ENCODE assay signal across 15 cellular contexts in the genomic region with DNA sequence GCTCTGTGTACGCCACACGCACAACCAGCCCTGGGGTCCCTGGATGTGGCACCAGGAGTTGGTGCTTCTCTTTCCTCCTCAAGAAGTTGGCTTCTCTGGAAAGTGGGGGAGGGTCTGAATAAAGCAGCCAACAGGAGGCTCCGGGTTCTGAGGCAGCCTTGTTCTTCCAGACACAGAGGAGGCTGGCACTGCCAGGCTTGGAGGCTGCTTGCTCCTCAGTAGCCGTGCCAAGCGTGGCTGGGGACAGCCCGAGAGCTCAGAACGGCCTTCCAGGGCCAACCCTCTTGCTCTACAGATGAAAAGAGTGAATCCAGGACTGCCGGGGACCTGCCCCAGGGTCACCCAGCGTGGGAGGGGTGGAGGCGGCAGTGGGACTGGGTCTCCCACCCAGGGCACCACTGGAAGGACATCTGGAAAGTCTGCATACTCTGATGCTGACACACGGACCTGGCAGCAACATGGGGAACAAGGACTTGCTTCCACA.
DNase-seq lines count a peak whose midpoint lies in the region; FAIRE-seq and TF ChIP-seq lines count a peak whose summit lies in the region.
"Had no signal": no experiment of that assay in that cellular context is flagged by ENCODE, and none has a peak within 500 bp of the region (broad histone marks: within the 10 kb centered on the region; RNA-seq: fewer than 3 reads in every experiment).

No MANE protein-coding gene starts in this region.

- H2BK20ac ChIP-seq in H1 (ENCODE audit: low read length) = no peak overlapping the region

- H3K14ac ChIP-seq in H1 (ENCODE audit: insufficient read length) = no peak overlapping the region

- H2BK5ac ChIP-seq in H1 (ENCODE audit: low read depth, low read length) = 0 out of 2 replicates have a peak overlapping the region, but pooled peaks have one; percentile 25

- TF ChIP-seq POLR2A in H1 (IDR thresholded peaks at IDR 0.05; ENCODE audit: control extremely low read depth in 1 of 2, low read depth in 2 of 2, low read length in 2 of 2) = no peak

- no peak for TF ChIP-seq RAD21 in H1 (IDR thresholded peaks at IDR 0.05 in 1 of 2, conservative IDR thresholded peaks at IDR 0.05 in 1 of 2; ENCODE audit: low read depth in 2 of 2, low read length in 2 of 2)

- H3K27ac ChIP-seq in H1 (ENCODE audit: low read depth, low read length) = no peak overlapping the region
- H3K27ac ChIP-seq in stomach smooth muscle (ENCODE audit: low read length) = peak overlapping the region; percentile 49
- H3K27ac ChIP-seq in SJCRH30 = no peak overlapping the region
- H3K27ac ChIP-seq: hepatocyte, KMS-11 had no signal

- H3K9ac ChIP-seq in H1 (replicated peaks in 1 of 4; ENCODE audit: extremely low read depth in 1 of 4, low read depth in 3 of 4, low read length in 3 of 4) (no peak overlapping the region), stomach smooth muscle (ENCODE audit: low read length in 2 of 2) (no peak overlapping the region)
- H3K9ac ChIP-seq: KMS-11 had no signal

- DNase-seq in MG63 (peak; percentile 48), H1 (ENCODE audit: low read depth in 1 of 2, low spot score in 2 of 2) (no peak), midbrain (lab: John Stamatoyannopoulos, UW) (peak; percentile 94), EL (no peak), NCI-H187 (lab: John Stamatoyannopoulos, UW) (no peak), SJCRH30 (no peak), NCI-H510A (lab: John Stamatoyannopoulos, UW) (no peak)
- DNase-seq: cortex of kidney; naive B cell; stimulated activated CD4-positive, alpha-beta T cell treated with anti-CD3 and anti-CD28 coated beads, Interleukin-4, amount 100 ng/mL, for 4 hours had no signal

- no peak overlapping the region for H3K56ac ChIP-seq in H1 (replicated peaks; ENCODE audit: insufficient read length, low read depth, low read length)

- H2BK120ac ChIP-seq in H1 (replicated peaks; ENCODE audit: low read depth, low read length) = no peak overlapping the region

- H4K8ac ChIP-seq in H1 (ENCODE audit: extremely low read depth, insufficient read depth, low read length) = no peak overlapping the region

- no peak overlapping the region for H4K5ac ChIP-seq in H1 (ENCODE audit: insufficient read length, low read depth, low read length)

- 0 out of 2 replicates have a peak overlapping the region, but pooled peaks have one; percentile 4 for H2BK12ac ChIP-seq in H1 (ENCODE audit: low read depth, low read length)

- no peak overlapping the region for H3K4ac ChIP-seq in H1 (replicated peaks; ENCODE audit: insufficient read length, low read depth, low read length)

- no peaks in the 10 kb centered on the region for H3K23me2 ChIP-seq in H1 (ENCODE audit: low read depth, low read length)

- POLR2A ChIA-PET in H1 (lab: Charles Lee; ENCODE audit: partially characterized antibody) = interaction anchor here (0.6 kb wide), 1 partner anchor 72 kb away, joined by 3 read pairs; no protein-coding TSS in a partner anchor

- FAIRE-seq in H1 (lab: Jason Lieb, UNC) = no peak
- FAIRE-seq: D721Med, GM19239 had no signal

- no peak overlapping the region for H2AK5ac ChIP-seq in H1 (ENCODE audit: low read depth, low read length)

- H2BK15ac ChIP-seq in H1 (ENCODE audit: low read length) = peak overlapping the region; percentile 53; the same call in 1 of the 2 replicates

- H2AFZ ChIP-seq in H1 (ENCODE audit: low read length) = no peak overlapping the region
- H2AFZ ChIP-seq: hepatocyte had no signal

- H3K23ac ChIP-seq in H1 (ENCODE audit: insufficient read length) = no peak overlapping the region

- H4K20me1 ChIP-seq in H1 (replicated peaks in 1 of 2; ENCODE audit: control insufficient read depth in 1 of 2, insufficient read depth in 2 of 2, low read length in 2 of 2) = peaks cover 0 to 1% of the 10 kb centered on the region in 2 experiments

- no peak for TF ChIP-seq EP300 in H1 (IDR thresholded peaks at IDR 0.05; ENCODE audit: borderline replicate concordance in 1 of 2, low read depth in 2 of 2, low read length in 2 of 2)

- H4K91ac ChIP-seq in H1 (replicated peaks; ENCODE audit: insufficient read length, low read length) = no peak overlapping the region

- 89% methylated on average over 9 of the region's 11 CpGs; no CpG with 5 or more reads in 1 of the 2 experiments for WGBS in H1 (ENCODE audit: extremely low coverage in 1 of 2, insufficient coverage in 1 of 2, insufficient read length in 1 of 2, insufficient replicate concordance in 2 of 2, low coverage in 1 of 2, low lambda C conversion rate in 2 of 2, missing lambda C conversion rate in 1 of 2), 2 experiments

- CTCF ChIA-PET in H1 (lab: Charles Lee; ENCODE audit: partially characterized antibody) = interaction anchor here (0.8 to 1.0 kb wide), 2 partner anchors 10 to 56 kb away, joined by 4 to 5 read pairs; no protein-coding TSS in a partner anchor

- no peak overlapping the region for H3K4me2 ChIP-seq in H1 (ENCODE audit: insufficient read depth in 1 of 2, low read depth in 2 of 2, low read length in 2 of 2)
- H3K4me2 ChIP-seq: hepatocyte, KMS-11 had no signal

- H3K27me3 ChIP-seq in MG63 (no peaks in the 10 kb centered on the region), H1 (replicated peaks in 1 of 4; ENCODE audit: control insufficient read depth in 3 of 4, extremely low read depth in 1 of 4, insufficient read depth in 3 of 4, low read length in 3 of 4) (no peaks in the 10 kb centered on the region), stomach smooth muscle (ENCODE audit: control insufficient read depth in 1 of 2, insufficient read depth in 2 of 2, low read length in 2 of 2) (no peaks in the 10 kb centered on the region), SJCRH30 (no peaks in the 10 kb centered on the region)
- H3K27me3 ChIP-seq: hepatocyte had no signal

- peaks cover 0 to 8% (median 2%) of the 10 kb centered on the region in 4 experiments; a peak in 2 of 7 replicates for H3K4me1 ChIP-seq in H1 (replicated peaks in 1 of 4; ENCODE audit: control insufficient read depth in 3 of 4, insufficient read depth in 4 of 4, low read length in 3 of 4)
- peaks cover 8% of the 10 kb centered on the region for H3K4me1 ChIP-seq in stomach smooth muscle (ENCODE audit: control insufficient read depth, insufficient read depth, low read length)
- H3K4me1 ChIP-seq in SJCRH30 = no peaks in the 10 kb centered on the region

- no peak for TF ChIP-seq CTCF in H1 (IDR thresholded peaks at IDR 0.05; ENCODE audit: control extremely low read depth in 1 of 3, insufficient read depth in 1 of 3, low read depth in 1 of 3, low read length in 3 of 3)

- no peak overlapping the region for H3K18ac ChIP-seq in H1 (ENCODE audit: extremely low read depth, low read length)

- H3K9me3 ChIP-seq in MG63 = no peaks in the 10 kb centered on the region
- H3K9me3 ChIP-seq in H1 (ENCODE audit: insufficient read depth in 2 of 2, low read depth in 1 of 2, low read length in 1 of 2) = no peaks in the 10 kb centered on the region
- H3K9me3 ChIP-seq in stomach smooth muscle (ENCODE audit: control insufficient read depth in 2 of 2, low read length in 2 of 2) = no peaks in the 10 kb centered on the region
- no peaks in the 10 kb centered on the region for H3K9me3 ChIP-seq in SJCRH30 (replicated peaks)

- no peaks in the 10 kb centered on the region for H3K36me3 ChIP-seq in MG63
- no peaks in the 10 kb centered on the region for H3K36me3 ChIP-seq in H1 (ENCODE audit: control insufficient read depth in 2 of 4, insufficient read depth in 4 of 4, low read length in 3 of 4)
- no peaks in the 10 kb centered on the region for H3K36me3 ChIP-seq in stomach smooth muscle (ENCODE audit: control insufficient read depth in 2 of 2, insufficient read depth in 2 of 2, low read length in 2 of 2)
- no peaks in the 10 kb centered on the region for H3K36me3 ChIP-seq in SJCRH30

- H3K79me1 ChIP-seq in H1 (ENCODE audit: low read depth, low read length) = peaks cover 3% of the 10 kb centered on the region; the same call in 1 of the 2 replicates

- H3K4me3 ChIP-seq in MG63 (no peak overlapping the region), H1 (ENCODE audit: extremely low read depth in 1 of 4, insufficient read depth in 2 of 4, low read depth in 3 of 4, low read length in 4 of 4) (no peak overlapping the region), stomach smooth muscle (ENCODE audit: low read length in 2 of 2) (no peak overlapping the region), SJCRH30 (no peak overlapping the region)
- H3K4me3 ChIP-seq: hepatocyte had no signal

- peaks cover 0 to 19% of the 10 kb centered on the region in 2 experiments; a peak in 3 of 4 replicates for H3K79me2 ChIP-seq in H1 (ENCODE audit: control insufficient read depth in 1 of 2, insufficient read depth in 2 of 2, low read length in 2 of 2)

TF ChIP-seq in H1, 55 proteins besides CTCF, POLR2A, EP300 and RAD21 (continues in another document):
- no peak for TF ChIP-seq HDAC6 (IDR thresholded peaks at IDR 0.05; ENCODE audit: low read depth, low read length)
- TF ChIP-seq SUZ12 (IDR thresholded peaks at IDR 0.05; ENCODE audit: low read length) = no peak
- TF ChIP-seq, protein P1, sequence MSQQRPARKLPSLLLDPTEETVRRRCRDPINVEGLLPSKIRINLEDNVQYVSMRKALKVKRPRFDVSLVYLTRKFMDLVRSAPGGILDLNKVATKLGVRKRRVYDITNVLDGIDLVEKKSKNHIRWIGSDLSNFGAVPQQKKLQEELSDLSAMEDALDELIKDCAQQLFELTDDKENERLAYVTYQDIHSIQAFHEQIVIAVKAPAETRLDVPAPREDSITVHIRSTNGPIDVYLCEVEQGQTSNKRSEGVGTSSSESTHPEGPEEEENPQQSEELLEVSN (IDR thresholded peaks at IDR 0.05) = no peak
- TF ChIP-seq TAF7 (optimal IDR thresholded peaks at IDR 0.05; ENCODE audit: borderline replicate concordance, low read depth, low read length) = no peak
- no peak for TF ChIP-seq KDM1A (IDR thresholded peaks at IDR 0.05; ENCODE audit: borderline replicate concordance, low read length)
- TF ChIP-seq CHD1 (IDR thresholded peaks at IDR 0.05; ENCODE audit: low read depth, low read length) = no peak
- no peak for TF ChIP-seq RBBP5 (IDR thresholded peaks at IDR 0.05; ENCODE audit: borderline replicate concordance, low read depth, low read length)
- TF ChIP-seq, protein P2, sequence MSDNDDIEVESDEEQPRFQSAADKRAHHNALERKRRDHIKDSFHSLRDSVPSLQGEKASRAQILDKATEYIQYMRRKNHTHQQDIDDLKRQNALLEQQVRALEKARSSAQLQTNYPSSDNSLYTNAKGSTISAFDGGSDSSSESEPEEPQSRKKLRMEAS (IDR thresholded peaks at IDR 0.05) = no peak
- no peak for TF ChIP-seq SP4 (IDR thresholded peaks at IDR 0.05; ENCODE audit: low read length)
- TF ChIP-seq SP1 (IDR thresholded peaks at IDR 0.05; ENCODE audit: low read depth, low read length) = no peak
- TF ChIP-seq RFX5 (IDR thresholded peaks at IDR 0.05; ENCODE audit: borderline replicate concordance, low read depth, low read length) = no peak
- no peak for TF ChIP-seq BACH1 (IDR thresholded peaks at IDR 0.05; ENCODE audit: low read length)
- no peak for TF ChIP-seq TCF12 (IDR thresholded peaks at IDR 0.05; ENCODE audit: low read depth, low read length)

Comparison
In these comparisons a context has a peak if more than half of its experiments do, and no peak if none do; other contexts are left out.
1. DNase-seq: peak in MG63 (single experiment) and midbrain (single experiment); none in H1 (0 of 2), EL (single experiment), NCI-H187 (0 of 2), SJCRH30 (0 of 2) and NCI-H510A (single experiment).